1 cellular context compared by ENCODE assay signal in the genomic region with DNA sequence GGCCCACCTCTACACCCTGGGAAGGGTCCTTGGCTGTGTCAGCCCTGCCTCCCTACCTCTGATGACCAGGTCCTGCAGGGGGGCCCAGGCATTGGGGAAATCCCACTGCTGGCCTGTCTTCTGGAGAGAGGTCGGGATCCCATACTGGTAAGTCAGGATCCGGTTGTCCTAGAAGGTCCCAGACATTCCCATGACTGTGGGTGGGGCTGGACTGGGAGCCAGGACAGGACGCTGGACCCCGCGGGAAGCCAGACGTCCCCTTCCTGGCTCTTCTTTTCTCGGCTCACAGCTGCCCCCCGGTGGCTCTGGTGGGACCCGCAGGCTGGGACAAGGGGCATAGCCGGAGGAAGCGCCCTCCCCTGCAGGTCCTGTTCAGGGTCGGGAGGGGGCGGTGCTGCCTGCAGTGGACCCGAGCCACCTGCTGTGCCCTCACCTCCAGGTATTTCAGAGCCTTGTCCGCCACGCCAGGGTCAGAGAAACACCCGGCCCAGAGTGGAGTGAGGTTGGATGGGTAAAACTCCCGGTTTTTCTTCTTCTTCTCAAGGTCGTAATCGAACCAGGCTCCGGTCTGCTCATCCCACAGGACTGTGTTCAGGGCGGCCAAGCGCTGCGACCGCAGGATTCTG.
TF ChIP-seq lines count a peak whose summit lies in the region.

No MANE protein-coding gene starts in this region.

TF ChIP-seq in H1, 55 proteins besides CTCF, POLR2A, EP300 and RAD21:
- TF ChIP-seq POU5F1 (IDR thresholded peaks at IDR 0.05; ENCODE audit: low read depth, low read length) = no peak
- TF ChIP-seq TAF1 (IDR thresholded peaks at IDR 0.05; ENCODE audit: low read depth, low read length) = 0 out of 2 replicates have a peak, but pooled peaks have one; percentile 29
- TF ChIP-seq, protein P1, sequence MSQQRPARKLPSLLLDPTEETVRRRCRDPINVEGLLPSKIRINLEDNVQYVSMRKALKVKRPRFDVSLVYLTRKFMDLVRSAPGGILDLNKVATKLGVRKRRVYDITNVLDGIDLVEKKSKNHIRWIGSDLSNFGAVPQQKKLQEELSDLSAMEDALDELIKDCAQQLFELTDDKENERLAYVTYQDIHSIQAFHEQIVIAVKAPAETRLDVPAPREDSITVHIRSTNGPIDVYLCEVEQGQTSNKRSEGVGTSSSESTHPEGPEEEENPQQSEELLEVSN (IDR thresholded peaks at IDR 0.05) = no peak
- no peak for TF ChIP-seq KDM1A (IDR thresholded peaks at IDR 0.05; ENCODE audit: borderline replicate concordance, low read length)
- no peak for TF ChIP-seq EGR1 (IDR thresholded peaks at IDR 0.05; ENCODE audit: borderline replicate concordance, low read depth, low read length)
- no peak for TF ChIP-seq SRF (IDR thresholded peaks at IDR 0.05; ENCODE audit: low read depth, low read length)
- no peak for TF ChIP-seq SP2 (IDR thresholded peaks at IDR 0.05; ENCODE audit: low read length)
- no peak for TF ChIP-seq RBBP5 (IDR thresholded peaks at IDR 0.05; ENCODE audit: borderline replicate concordance, low read depth, low read length)
- TF ChIP-seq, protein P2, sequence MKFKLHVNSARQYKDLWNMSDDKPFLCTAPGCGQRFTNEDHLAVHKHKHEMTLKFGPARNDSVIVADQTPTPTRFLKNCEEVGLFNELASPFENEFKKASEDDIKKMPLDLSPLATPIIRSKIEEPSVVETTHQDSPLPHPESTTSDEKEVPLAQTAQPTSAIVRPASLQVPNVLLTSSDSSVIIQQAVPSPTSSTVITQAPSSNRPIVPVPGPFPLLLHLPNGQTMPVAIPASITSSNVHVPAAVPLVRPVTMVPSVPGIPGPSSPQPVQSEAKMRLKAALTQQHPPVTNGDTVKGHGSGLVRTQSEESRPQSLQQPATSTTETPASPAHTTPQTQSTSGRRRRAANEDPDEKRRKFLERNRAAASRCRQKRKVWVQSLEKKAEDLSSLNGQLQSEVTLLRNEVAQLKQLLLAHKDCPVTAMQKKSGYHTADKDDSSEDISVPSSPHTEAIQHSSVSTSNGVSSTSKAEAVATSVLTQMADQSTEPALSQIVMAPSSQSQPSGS (IDR thresholded peaks at IDR 0.05; ENCODE audit: low read length) = peak; percentile 55; the same call in 1 of the 2 replicates
- TF ChIP-seq EZH2 (IDR thresholded peaks at IDR 0.05; ENCODE audit: low read depth, low read length, severe bottlenecking) = no peak
- TF ChIP-seq TBP (IDR thresholded peaks at IDR 0.05; ENCODE audit: low read depth, low read length) = peak; percentile 45; the same call in 1 of the 2 replicates
- TF ChIP-seq, protein P3, sequence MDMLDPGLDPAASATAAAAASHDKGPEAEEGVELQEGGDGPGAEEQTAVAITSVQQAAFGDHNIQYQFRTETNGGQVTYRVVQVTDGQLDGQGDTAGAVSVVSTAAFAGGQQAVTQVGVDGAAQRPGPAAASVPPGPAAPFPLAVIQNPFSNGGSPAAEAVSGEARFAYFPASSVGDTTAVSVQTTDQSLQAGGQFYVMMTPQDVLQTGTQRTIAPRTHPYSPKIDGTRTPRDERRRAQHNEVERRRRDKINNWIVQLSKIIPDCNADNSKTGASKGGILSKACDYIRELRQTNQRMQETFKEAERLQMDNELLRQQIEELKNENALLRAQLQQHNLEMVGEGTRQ (IDR thresholded peaks at IDR 0.05; ENCODE audit: low read length) = no peak
- TF ChIP-seq GABPA (IDR thresholded peaks at IDR 0.05; ENCODE audit: borderline replicate concordance, insufficient read depth, low read length) = no peak
- peak; percentile 26 to 30; a peak in 1 of 4 replicates for TF ChIP-seq HDAC2 (IDR thresholded peaks at IDR 0.05; ENCODE audit: borderline replicate concordance in 1 of 2, low read depth in 2 of 2, low read length in 2 of 2)
- peak; percentile 49; the same call in 1 of the 2 replicates for TF ChIP-seq JUND (IDR thresholded peaks at IDR 0.05; ENCODE audit: low read length)
- TF ChIP-seq SP4 (IDR thresholded peaks at IDR 0.05; ENCODE audit: low read length) = no peak; the same call in 1 of the 2 replicates
- no peak for TF ChIP-seq ASH2L (IDR thresholded peaks at IDR 0.05; ENCODE audit: low read length)
- TF ChIP-seq CBX8 (IDR thresholded peaks at IDR 0.05; ENCODE audit: borderline replicate concordance, low read depth, low read length) = no peak
- no peak for TF ChIP-seq BRCA1 (IDR thresholded peaks at IDR 0.05; ENCODE audit: low read depth, low read length)
- TF ChIP-seq POLR2AphosphoS5 (IDR thresholded peaks at IDR 0.05; ENCODE audit: low read depth, low read length) = peak; percentile 72
- peak; percentile 60; the same call in 1 of the 2 replicates for TF ChIP-seq SP1 (IDR thresholded peaks at IDR 0.05; ENCODE audit: low read depth, low read length)
- TF ChIP-seq SIN3A (conservative IDR thresholded peaks at IDR 0.05 in 1 of 2, IDR thresholded peaks at IDR 0.05 in 1 of 2; ENCODE audit: low read depth in 1 of 2, low read length in 2 of 2) = peak in 1 of 2 experiments; percentile 65; a peak in 1 of 4 replicates
- peak; percentile 71 for TF ChIP-seq TEAD4 (IDR thresholded peaks at IDR 0.05; ENCODE audit: low read depth, low read length)
- TF ChIP-seq YY1 (IDR thresholded peaks at IDR 0.05; ENCODE audit: low read depth, low read length) = peak; percentile 54; the same call in 1 of the 2 replicates
- TF ChIP-seq FOSL1 (IDR thresholded peaks at IDR 0.05; ENCODE audit: insufficient read depth, low read depth, low read length) = no peak
- TF ChIP-seq CEBPB (IDR thresholded peaks at IDR 0.05; ENCODE audit: low read depth, low read length) = 0 out of 2 replicates have a peak, but pooled peaks have one; percentile 1
- TF ChIP-seq BACH1 (IDR thresholded peaks at IDR 0.05; ENCODE audit: low read length) = peak; percentile 47; the same call in 1 of the 2 replicates
- TF ChIP-seq CREB1 (IDR thresholded peaks at IDR 0.05) = peak; percentile 42; the same call in 1 of the 2 replicates
- TF ChIP-seq, protein P4, sequence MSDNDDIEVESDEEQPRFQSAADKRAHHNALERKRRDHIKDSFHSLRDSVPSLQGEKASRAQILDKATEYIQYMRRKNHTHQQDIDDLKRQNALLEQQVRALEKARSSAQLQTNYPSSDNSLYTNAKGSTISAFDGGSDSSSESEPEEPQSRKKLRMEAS (IDR thresholded peaks at IDR 0.05) = no peak
- no peak for TF ChIP-seq KDM4A (IDR thresholded peaks at IDR 0.05; ENCODE audit: low read depth, low read length, severe bottlenecking)
- TF ChIP-seq CHD2 (IDR thresholded peaks at IDR 0.05; ENCODE audit: low read length) = 0 out of 2 replicates have a peak, but pooled peaks have one; percentile 13
- TF ChIP-seq SIX5 (IDR thresholded peaks at IDR 0.05; ENCODE audit: low read depth, low read length) = no peak
- TF ChIP-seq HDAC6 (IDR thresholded peaks at IDR 0.05; ENCODE audit: low read depth, low read length) = no peak
- TF ChIP-seq NRF1 (IDR thresholded peaks at IDR 0.05; ENCODE audit: low read depth, low read length) = no peak
- TF ChIP-seq MAFK (IDR thresholded peaks at IDR 0.05; ENCODE audit: low read depth, low read length) = no peak
- TF ChIP-seq, protein P5, sequence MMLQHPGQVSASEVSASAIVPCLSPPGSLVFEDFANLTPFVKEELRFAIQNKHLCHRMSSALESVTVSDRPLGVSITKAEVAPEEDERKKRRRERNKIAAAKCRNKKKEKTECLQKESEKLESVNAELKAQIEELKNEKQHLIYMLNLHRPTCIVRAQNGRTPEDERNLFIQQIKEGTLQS (IDR thresholded peaks at IDR 0.05; ENCODE audit: insufficient read depth, low read depth, low read length) = no peak
- no peak for TF ChIP-seq RNF2 (IDR thresholded peaks at IDR 0.05; ENCODE audit: borderline replicate concordance, low read depth, low read length, missing control alignments, poor library complexity, severe bottlenecking)
- TF ChIP-seq TCF12 (IDR thresholded peaks at IDR 0.05; ENCODE audit: low read depth, low read length) = 0 out of 2 replicates have a peak, but pooled peaks have one; percentile 65
- no peak for TF ChIP-seq RXRA (IDR thresholded peaks at IDR 0.05; ENCODE audit: insufficient read depth, low read depth, low read length)
- peak; percentile 23 for TF ChIP-seq CTBP2 (IDR thresholded peaks at IDR 0.05; ENCODE audit: borderline replicate concordance, insufficient read depth, insufficient read length, low read length)
- peak; percentile 34 for TF ChIP-seq TAF7 (optimal IDR thresholded peaks at IDR 0.05; ENCODE audit: borderline replicate concordance, low read depth, low read length)
- TF ChIP-seq BCL11A (IDR thresholded peaks at IDR 0.05; ENCODE audit: low read depth in 2 of 2, low read length in 2 of 2) = no peak
TF ChIP-seq in H1: peak in this region for 17.
